11 cellular contexts compared by ENCODE assay signal in genomic region chr6:14841901-14842421, GRCh38.
A peak's percentile ranks its signal among the peaks of the same experiment; 100 is the strongest.
DNase-seq lines count a peak whose midpoint lies in the region; ATAC-seq and TF ChIP-seq lines count a peak whose summit lies in the region.
"Had no signal": no experiment of that assay in that cellular context is flagged by ENCODE, and none has a peak within 500 bp of the region (broad histone marks: within the 10 kb centered on the region; RNA-seq: fewer than 3 reads in every experiment).

No MANE protein-coding gene starts in this region.

- DNase-seq in A172 (ENCODE audit: low spot score) (peak; percentile 85), HS-5 (ENCODE audit: low read depth) (peak; percentile 91), astrocyte of the spinal cord (ENCODE audit: low read depth, low spot score) (peak; percentile 86), middle frontal gyrus (ENCODE audit: extremely low spot score, low spot score) (peak; percentile 16), right atrium auricular region (ENCODE audit: low spot score) (no peak), NCI-H2196 (lab: John Stamatoyannopoulos, UW; ENCODE audit: unreplicated experiment) (no peak), germinal center (ENCODE audit: low spot score) (no peak)
- DNase-seq: C1 segment of cervical spinal cord; NCI-H2107; stimulated activated CD4-positive, alpha-beta T cell treated with anti-CD3 and anti-CD28 coated beads, Interleukin-4, amount 100 ng/mL, for 1 hour had no signal

- H3K4me1 ChIP-seq in right atrium auricular region: peaks cover 0 to 4% of the 10 kb centered on the region in 2 donors

- H3K9me3 ChIP-seq in right atrium auricular region: no peaks in the 10 kb centered on the region

- H3K4me3 ChIP-seq in astrocyte of the spinal cord (ENCODE audit: low read depth, low read length) (no peak overlapping the region), right atrium auricular region (no peak overlapping the region)

- in situ Hi-C loops in astrocyte of the spinal cord (cut with HindIII; ENCODE audit: low sequenced_read_pairs): no loop called here

- H3K36me3 ChIP-seq in right atrium auricular region: no peaks in the 10 kb centered on the region

- TF ChIP-seq CTCF in astrocyte of the spinal cord (IDR thresholded peaks at IDR 0.05; ENCODE audit: low read depth, low read length): no peak
- TF ChIP-seq CTCF in right atrium auricular region (IDR thresholded peaks at IDR 0.05): no peak

- H3K27ac ChIP-seq in right atrium auricular region: no peak overlapping the region

- ATAC-seq in GM18909 (IDR thresholded peaks at IDR 0.05; ENCODE audit: poor library complexity, unreplicated experiment): no peak

- no peaks in the 10 kb centered on the region for H3K27me3 ChIP-seq in right atrium auricular region

Comparison
In these comparisons a context has a peak if more than half of its experiments do, and no peak if none do; other contexts are left out.
1. DNase-seq: peak in A172 (single experiment), HS-5 (single experiment), astrocyte of the spinal cord (single experiment) and middle frontal gyrus (single experiment); none in right atrium auricular region (single experiment), NCI-H2196 (single experiment) and germinal center (single experiment).